In genomic region chr9:128120061-128120740, GRCh38 we compare ENCODE assay signal across 29 cellular contexts. TPM values are rescaled to one million over a fixed set of nuclear protein-coding genes. Genes with fewer than 3 reads are reported as not detected.
A peak's percentile ranks its signal among the peaks of the same experiment; 100 is the strongest.
DNase-seq lines count a peak whose midpoint lies in the region; ATAC-seq and TF ChIP-seq lines count a peak whose summit lies in the region.
"Had no signal": no experiment of that assay in that cellular context is flagged by ENCODE, and none has a peak within 500 bp of the region (broad histone marks: within the 10 kb centered on the region; RNA-seq: fewer than 3 reads in every experiment).

No MANE protein-coding gene starts in this region.

- H3K27ac ChIP-seq in right cardiac atrium (ENCODE audit: low read length) (no peak overlapping the region), osteoblast (ENCODE audit: low read depth, low read length) (no peak overlapping the region)
- H3K27ac ChIP-seq: A549, tibial artery had no signal

- H3K27me3 ChIP-seq in right cardiac atrium (ENCODE audit: control insufficient read depth, insufficient read depth) (no peaks in the 10 kb centered on the region), osteoblast (ENCODE audit: insufficient read depth, low read length) (no peaks in the 10 kb centered on the region)
- H3K27me3 ChIP-seq: tibial artery had no signal

- H3K4me3 Mint-ChIP-seq in natural killer cell treated with Interleukin-12 subunit alpha and Interleukin-12 subunit beta and Interleukin-15 and Interleukin-18, amount 100 ng/mL, for 72 hours = no peak overlapping the region
- no peak overlapping the region for H3K4me3 Mint-ChIP-seq in natural killer cell
- H3K4me3 Mint-ChIP-seq in effector memory CD8-positive, alpha-beta T cell = no peak overlapping the region
- H3K4me3 Mint-ChIP-seq: activated CD8-positive, alpha-beta T cell treated with anti-CD3 and anti-CD28 coated beads for 36 hours; activated naive CD8-positive, alpha-beta T cell treated with anti-CD3 and anti-CD28 coated beads, Interleukin-2, amount 50 U/mL, for 24 hours; brain; memory B cell had no signal

- no peak for TF ChIP-seq CTCF in natural killer cell (IDR thresholded peaks at IDR 0.05)
- no peak for TF ChIP-seq CTCF in osteoblast (IDR thresholded peaks at IDR 0.05; ENCODE audit: extremely low read depth, low read depth, low read length)

- H3K27me3 Mint-ChIP-seq in natural killer cell treated with Interleukin-12 subunit alpha and Interleukin-12 subunit beta and Interleukin-15 and Interleukin-18, amount 100 ng/mL, for 72 hours = no peaks in the 10 kb centered on the region
- no peaks in the 10 kb centered on the region for H3K27me3 Mint-ChIP-seq in natural killer cell (ENCODE audit: low read depth in 2 of 2)
- no peaks in the 10 kb centered on the region for H3K27me3 Mint-ChIP-seq in effector memory CD8-positive, alpha-beta T cell
- H3K27me3 Mint-ChIP-seq: activated CD8-positive, alpha-beta T cell treated with anti-CD3 and anti-CD28 coated beads for 36 hours; activated naive CD8-positive, alpha-beta T cell treated with anti-CD3 and anti-CD28 coated beads, Interleukin-2, amount 50 U/mL, for 24 hours; brain; CD8-positive, alpha-beta memory T cell; IgD-negative memory B cell; memory B cell had no signal

- H3K4me1 Mint-ChIP-seq in natural killer cell treated with Interleukin-12 subunit alpha and Interleukin-12 subunit beta and Interleukin-15 and Interleukin-18, amount 100 ng/mL, for 72 hours (ENCODE audit: low read depth in 2 of 2) = peaks cover 10 to 12% of the 10 kb centered on the region in 2 donors
- peaks cover 6 to 14% of the 10 kb centered on the region in 2 donors for H3K4me1 Mint-ChIP-seq in natural killer cell
- H3K4me1 Mint-ChIP-seq in effector memory CD8-positive, alpha-beta T cell (ENCODE audit: low read depth in 2 of 2) = peaks cover 12 to 15% of the 10 kb centered on the region in 2 donors

- ATAC-seq in natural killer cell treated with Interleukin-12 subunit alpha and Interleukin-12 subunit beta and Interleukin-15 and Interleukin-18, amount 100 ng/mL, for 72 hours = no peak
- ATAC-seq in natural killer cell (no peak), right cardiac atrium (no peak), GM19324 (IDR thresholded peaks at IDR 0.05; ENCODE audit: low FRiP score, unreplicated experiment) (no peak)
- no peak for ATAC-seq in effector memory CD8-positive, alpha-beta T cell (replicated peaks)
- ATAC-seq: A549; activated CD8-positive, alpha-beta T cell treated with anti-CD3 and anti-CD28 coated beads for 36 hours; activated naive CD8-positive, alpha-beta T cell treated with anti-CD3 and anti-CD28 coated beads, Interleukin-2, amount 50 U/mL, for 24 hours had no signal

- peak; percentile 56 for DNase-seq in natural killer cell treated with Interleukin-12 subunit alpha and Interleukin-12 subunit beta and Interleukin-15 and Interleukin-18, amount 100 ng/mL, for 72 hours (ENCODE audit: low spot score)
- DNase-seq in natural killer cell (no peak), right cardiac atrium (peak in 2 of 3 donors; percentile 14 to 57), osteoblast (ENCODE audit: insufficient read length, low spot score, missing footprints) (peak; percentile 58), DMS153 treated with DMSO at 0.1 percent for 48 hours (lab: John Stamatoyannopoulos, UW; ENCODE audit: unreplicated experiment) (no peak)
- DNase-seq in effector memory CD8-positive, alpha-beta T cell = no peak
- no peak for DNase-seq in activated naive CD4-positive, alpha-beta T cell treated with Interleukin-2 at 50 U/mL for 16 hours
- DNase-seq: activated CD4-positive, CD25-positive, alpha-beta regulatory T cell treated with anti-CD3 and anti-CD28 coated beads, Interleukin-2, amount 50 U/mL, for 72 hours; activated CD8-positive, alpha-beta T cell treated with anti-CD3 and anti-CD28 coated beads for 36 hours; activated naive CD8-positive, alpha-beta T cell treated with anti-CD3 and anti-CD28 coated beads, Interleukin-2, amount 50 U/mL, for 24 hours; AML-193; DMS 273 treated with DMSO at 0.1 percent for 48 hours; NCI-H1092 treated with DMSO at 0.1 percent for 48 hours; NCI-H187 treated with DMSO at 0.1 percent for 48 hours; NCI-H524 treated with DMSO at 0.1 percent for 48 hours; small intestine; stimulated activated CD4-positive, alpha-beta T cell treated with anti-CD3 and anti-CD28 coated beads, Interleukin-2, amount 100 ng/mL, for 24 hours; T-helper 1 cell had no signal

- H2AFZ ChIP-seq in osteoblast (ENCODE audit: low read length) = no peak overlapping the region

- H3K4me2 ChIP-seq in osteoblast (ENCODE audit: insufficient read depth, low read length) = no peak overlapping the region
- H3K4me2 ChIP-seq: A549 had no signal

- H3K36me3 Mint-ChIP-seq in natural killer cell treated with Interleukin-12 subunit alpha and Interleukin-12 subunit beta and Interleukin-15 and Interleukin-18, amount 100 ng/mL, for 72 hours = no peaks in the 10 kb centered on the region
- H3K36me3 Mint-ChIP-seq in natural killer cell = no peaks in the 10 kb centered on the region
- H3K36me3 Mint-ChIP-seq in effector memory CD8-positive, alpha-beta T cell (ENCODE audit: insufficient read depth) = peaks cover 25% of the 10 kb centered on the region
- H3K36me3 Mint-ChIP-seq: brain, IgD-negative memory B cell had no signal

- WGBS in right cardiac atrium = 85% methylated on average over 20 of the region's 20 CpGs

- intact Hi-C loops in natural killer cell (cut with micrococcal nuclease) = no loop called here
- intact Hi-C loops in right cardiac atrium (cut with DNase I) = no loop called here

- peaks cover 6% of the 10 kb centered on the region for H3K79me2 ChIP-seq in osteoblast (ENCODE audit: insufficient read depth, low read length)

- H3K27ac Mint-ChIP-seq in natural killer cell treated with Interleukin-12 subunit alpha and Interleukin-12 subunit beta and Interleukin-15 and Interleukin-18, amount 100 ng/mL, for 72 hours = no peak overlapping the region
- no peak overlapping the region for H3K27ac Mint-ChIP-seq in natural killer cell
- H3K27ac Mint-ChIP-seq in effector memory CD8-positive, alpha-beta T cell = no peak overlapping the region
- H3K27ac Mint-ChIP-seq: activated CD8-positive, alpha-beta T cell treated with anti-CD3 and anti-CD28 coated beads for 36 hours; activated naive CD8-positive, alpha-beta T cell treated with anti-CD3 and anti-CD28 coated beads, Interleukin-2, amount 50 U/mL, for 24 hours; brain; IgD-negative memory B cell; memory B cell had no signal

- H3K36me3 ChIP-seq in osteoblast (ENCODE audit: insufficient read depth, low read length) = peaks cover 13% of the 10 kb centered on the region

- H3K4me1 ChIP-seq in right cardiac atrium (ENCODE audit: control insufficient read depth, insufficient read depth, low read length) = no peaks in the 10 kb centered on the region
- no peaks in the 10 kb centered on the region for H3K4me1 ChIP-seq in osteoblast (ENCODE audit: insufficient read depth, low read length)

- H3K4me3 ChIP-seq in right cardiac atrium (ENCODE audit: low read length) (no peak overlapping the region), osteoblast (ENCODE audit: insufficient read depth, low read length) (no peak overlapping the region)
- H3K4me3 ChIP-seq: A549, tibial artery had no signal

- H4K20me1 ChIP-seq in osteoblast (ENCODE audit: insufficient read depth, low read length) = peaks cover 9% of the 10 kb centered on the region

- no peaks in the 10 kb centered on the region for H3K9me3 Mint-ChIP-seq in natural killer cell treated with Interleukin-12 subunit alpha and Interleukin-12 subunit beta and Interleukin-15 and Interleukin-18, amount 100 ng/mL, for 72 hours
- H3K9me3 Mint-ChIP-seq in natural killer cell = no peaks in the 10 kb centered on the region
- no peaks in the 10 kb centered on the region for H3K9me3 Mint-ChIP-seq in effector memory CD8-positive, alpha-beta T cell
- H3K9me3 Mint-ChIP-seq: activated CD8-positive, alpha-beta T cell treated with anti-CD3 and anti-CD28 coated beads for 36 hours; activated naive CD8-positive, alpha-beta T cell treated with anti-CD3 and anti-CD28 coated beads, Interleukin-2, amount 50 U/mL, for 24 hours; CD8-positive, alpha-beta memory T cell; IgD-negative memory B cell; memory B cell had no signal

- no peaks in the 10 kb centered on the region for H3K9me3 ChIP-seq in right cardiac atrium (ENCODE audit: control insufficient read depth, low read length)
- H3K9me3 ChIP-seq in osteoblast (ENCODE audit: low read depth, low read length) = no peaks in the 10 kb centered on the region
- H3K9me3 ChIP-seq: A549, tibial artery had no signal

RNA-seq across cellular contexts. Expression of gene PTGES2, which starts 7.3 kb away (rescaled TPM):
- 100 to 1,000 TPM in 1 of 2 donors, 10 to 100 TPM in 1; 56.8 to 110 TPM for total RNA-seq in natural killer cell treated with Interleukin-12 subunit alpha and Interleukin-12 subunit beta and Interleukin-15 and Interleukin-18, amount 100 ng/mL, for 72 hours
- 10 to 100 TPM; 43.4 to 57.0 (median 53.3) TPM for total RNA-seq in natural killer cell
- total RNA-seq in right cardiac atrium = 100 to 1,000 TPM; 122 to 128 (median 126) TPM
- 162 TPM for polyA plus RNA-seq in right cardiac atrium
- 42.7 and 50.3 TPM in 2 replicates for total RNA-seq in osteoblast

RNA-seq across cellular contexts. Expression of gene LCN2, which starts 29.1 kb away (rescaled TPM):
- total RNA-seq in natural killer cell treated with Interleukin-12 subunit alpha and Interleukin-12 subunit beta and Interleukin-15 and Interleukin-18, amount 100 ng/mL, for 72 hours = not detected
- under 1 TPM in 2 of 3 donors, not detected in 1; 0.82 to 0.99 TPM for total RNA-seq in natural killer cell
- not detected for total RNA-seq in right cardiac atrium
- polyA plus RNA-seq in right cardiac atrium = 0.16 TPM
- total RNA-seq in osteoblast = not detected in 2 replicates
- total RNA-seq: activated CD8-positive, alpha-beta T cell treated with anti-CD3 and anti-CD28 coated beads for 36 hours; CD8-positive, alpha-beta memory T cell; glomerular endothelial cell; M059J; pulmonary artery endothelial cell; SK-MEL-5 had no signal
- polyA plus RNA-seq: CD8-positive, alpha-beta memory T cell had no signal

RNA-seq across cellular contexts. Expression of gene BBLN, which starts 39.9 kb away (rescaled TPM):
- 10 to 100 TPM; 58.1 to 60.4 TPM for total RNA-seq in natural killer cell treated with Interleukin-12 subunit alpha and Interleukin-12 subunit beta and Interleukin-15 and Interleukin-18, amount 100 ng/mL, for 72 hours
- 10 to 100 TPM; 61.8 to 74.0 (median 69.3) TPM for total RNA-seq in natural killer cell
- total RNA-seq in right cardiac atrium = 10 to 100 TPM; 41.6 to 58.0 (median 49.1) TPM
- polyA plus RNA-seq in right cardiac atrium = 138 TPM
- 24.5 and 33.3 TPM in 2 replicates for total RNA-seq in osteoblast

RNA-seq across cellular contexts. Expression of gene SLC25A25, which starts 52.2 kb away (rescaled TPM):
- 10 to 100 TPM; 15.0 to 23.2 TPM for total RNA-seq in natural killer cell treated with Interleukin-12 subunit alpha and Interleukin-12 subunit beta and Interleukin-15 and Interleukin-18, amount 100 ng/mL, for 72 hours
- 10 to 100 TPM; 16.8 to 19.1 (median 18.9) TPM for total RNA-seq in natural killer cell
- total RNA-seq in right cardiac atrium = 10 to 100 TPM in 1 of 4 donors, 1 to 10 TPM in 3; 6.3 to 16.1 (median 7.0) TPM
- 5.8 TPM for polyA plus RNA-seq in right cardiac atrium
- 9.7 and 13.4 TPM in 2 replicates for total RNA-seq in osteoblast

RNA-seq across cellular contexts. Expression of gene NAIF1, which starts 53.1 kb away (rescaled TPM):
- total RNA-seq in natural killer cell treated with Interleukin-12 subunit alpha and Interleukin-12 subunit beta and Interleukin-15 and Interleukin-18, amount 100 ng/mL, for 72 hours = 10 to 100 TPM; 15.7 to 16.4 TPM
- 10 to 100 TPM; 11.9 to 12.6 (median 12.1) TPM for total RNA-seq in natural killer cell
- 1 to 10 TPM; 6.1 to 8.7 (median 6.4) TPM for total RNA-seq in right cardiac atrium
- polyA plus RNA-seq in right cardiac atrium = 5.0 TPM
- 10.1 and 10.6 TPM in 2 replicates for total RNA-seq in osteoblast

Comparison
In these comparisons a context has a peak if more than half of its experiments do, and no peak if none do; other contexts are left out.
1. DNase-seq: peak in natural killer cell treated with Interleukin-12 subunit alpha and Interleukin-12 subunit beta and Interleukin-15 and Interleukin-18, amount 100 ng/mL, for 72 hours (single experiment), right cardiac atrium (2 of 3) and osteoblast (single experiment); none in natural killer cell (single experiment), effector memory CD8-positive, alpha-beta T cell (0 of 3), activated naive CD4-positive, alpha-beta T cell treated with Interleukin-2 at 50 U/mL for 16 hours (single experiment) and DMS153 treated with DMSO at 0.1 percent for 48 hours (single experiment).